9 cellular contexts compared by ENCODE assay signal in genomic region chr2:112648081-112648480, GRCh38. TPM values are rescaled to one million over a fixed set of nuclear protein-coding genes. Genes with fewer than 3 reads are reported as not detected.
A peak's percentile ranks its signal among the peaks of the same experiment; 100 is the strongest.
DNase-seq lines count a peak whose midpoint lies in the region; ATAC-seq and TF ChIP-seq lines count a peak whose summit lies in the region.
"Had no signal": no experiment of that assay in that cellular context is flagged by ENCODE, and none has a peak within 500 bp of the region (broad histone marks: within the 10 kb centered on the region; RNA-seq: fewer than 3 reads in every experiment).

No MANE protein-coding gene starts in this region.

- no peaks in the 10 kb centered on the region for H3K27me3 Mint-ChIP-seq in activated T-cell treated with anti-CD3 and anti-CD28 coated beads, Interleukin-2, amount 50 U/mL, for 72 hours (ENCODE audit: low read depth)
- H3K27me3 Mint-ChIP-seq in T-helper 17 cell = no peaks in the 10 kb centered on the region

- no peak overlapping the region for H3K9ac ChIP-seq in fibroblast of lung (ENCODE audit: insufficient read depth, low read length)
- no peak overlapping the region for H3K9ac ChIP-seq in skeletal muscle tissue (ENCODE audit: low read depth in 1 of 3, low read length in 3 of 3)

- peaks cover 72% of the 10 kb centered on the region for H3K79me2 ChIP-seq in fibroblast of lung (ENCODE audit: control insufficient read depth, insufficient read depth, low read length)

- peak overlapping the region; percentile 53 for H3K4me2 ChIP-seq in fibroblast of lung (ENCODE audit: extremely low read depth, insufficient read depth, low read length)

- H3K4me1 ChIP-seq in fibroblast of lung (ENCODE audit: control insufficient read depth, extremely low read depth, insufficient read depth, low read length) = peaks cover 18% of the 10 kb centered on the region
- peaks cover 9 to 31% (median 26%) of the 10 kb centered on the region in 3 donors for H3K4me1 ChIP-seq in skeletal muscle tissue (ENCODE audit: control insufficient read depth in 3 of 3, insufficient read depth in 3 of 3, low read length in 3 of 3)

- H3K9me3 Mint-ChIP-seq in activated T-cell treated with anti-CD3 and anti-CD28 coated beads, Interleukin-2, amount 50 U/mL, for 72 hours = no peaks in the 10 kb centered on the region

- H3K27ac ChIP-seq in fibroblast of lung (ENCODE audit: insufficient read depth, low read length) (no peak overlapping the region), skeletal muscle tissue (ENCODE audit: low read depth, low read length) (peak overlapping the region; percentile 4)
- H3K27ac ChIP-seq: neutrophil had no signal

- ATAC-seq in activated T-cell treated with anti-CD3 and anti-CD28 coated beads, Interleukin-2, amount 50 U/mL, for 72 hours (replicated peaks in 1 of 2) = no peak
- ATAC-seq in T-helper 17 cell = no peak

- H3K36me3 ChIP-seq in fibroblast of lung (ENCODE audit: control insufficient read depth, insufficient read depth, low read length) (peaks cover 2% of the 10 kb centered on the region), skeletal muscle tissue (ENCODE audit: control insufficient read depth in 3 of 3, insufficient read depth in 3 of 3, low read length in 3 of 3) (peaks cover 28 to 35% (median 28%) of the 10 kb centered on the region in 3 donors)

- no peak for DNase-seq in activated T-cell treated with anti-CD3 and anti-CD28 coated beads, Interleukin-2, amount 50 U/mL, for 72 hours
- DNase-seq in activated T-cell treated with anti-CD3 and anti-CD28 coated beads, Interleukin-2, amount 50 U/mL, for 48 hours = no peak
- DNase-seq in T-helper 17 cell = no peak
- no peak for DNase-seq in fibroblast of lung (ENCODE audit: low read depth in 2 of 2)
- no peak for DNase-seq in COR-L47 (lab: John Stamatoyannopoulos, UW)
- DNase-seq in NCI-H1694 (lab: John Stamatoyannopoulos, UW) = no peak
- no peak for DNase-seq in dedifferentiated amniotic fluid mesenchymal stem cell (ENCODE audit: extremely low spot score)

- TF ChIP-seq CTCF in fibroblast of lung (conservative IDR thresholded peaks at IDR 0.05 in 1 of 2, IDR thresholded peaks at IDR 0.05 in 1 of 2; ENCODE audit: low read depth in 1 of 2, low read length in 2 of 2) = no peak

- H3K27ac Mint-ChIP-seq in activated T-cell treated with anti-CD3 and anti-CD28 coated beads, Interleukin-2, amount 50 U/mL, for 72 hours = peak overlapping the region; percentile 96
- peak overlapping the region; percentile 88 for H3K27ac Mint-ChIP-seq in T-helper 17 cell

- no peaks in the 10 kb centered on the region for H4K20me1 ChIP-seq in fibroblast of lung (ENCODE audit: control insufficient read depth, extremely low read depth, insufficient read depth, low read length)

- H2AFZ ChIP-seq in fibroblast of lung (ENCODE audit: low read length) = no peak overlapping the region

- peak overlapping the region; percentile 94 to 99 for H3K4me3 Mint-ChIP-seq in activated T-cell treated with anti-CD3 and anti-CD28 coated beads, Interleukin-2, amount 50 U/mL, for 72 hours
- peak overlapping the region; percentile 93 for H3K4me3 Mint-ChIP-seq in T-helper 17 cell

- H3K4me3 ChIP-seq in fibroblast of lung (replicated peaks in 1 of 4; ENCODE audit: control extremely low read depth in 1 of 4, insufficient read depth in 1 of 4, low read depth in 3 of 4, low read length in 4 of 4) (peak overlapping the region; percentile 54 to 93 (median 86)), skeletal muscle tissue (ENCODE audit: low read length in 3 of 3) (no peak overlapping the region)

- H3K4me1 Mint-ChIP-seq in activated T-cell treated with anti-CD3 and anti-CD28 coated beads, Interleukin-2, amount 50 U/mL, for 72 hours (ENCODE audit: low read depth) = peaks cover 73% of the 10 kb centered on the region
- peaks cover 57% of the 10 kb centered on the region for H3K4me1 Mint-ChIP-seq in T-helper 17 cell

- H3K27me3 ChIP-seq in fibroblast of lung (ENCODE audit: control insufficient read depth, insufficient read depth, low read length) = no peaks in the 10 kb centered on the region
- no peaks in the 10 kb centered on the region for H3K27me3 ChIP-seq in skeletal muscle tissue (ENCODE audit: control insufficient read depth in 3 of 3, insufficient read depth in 3 of 3, low read length in 3 of 3)

- peaks cover 19 to 42% of the 10 kb centered on the region in 2 donors for H3K36me3 Mint-ChIP-seq in activated T-cell treated with anti-CD3 and anti-CD28 coated beads, Interleukin-2, amount 50 U/mL, for 72 hours (ENCODE audit: insufficient read depth in 2 of 2)
- peaks cover 10% of the 10 kb centered on the region for H3K36me3 Mint-ChIP-seq in T-helper 17 cell (ENCODE audit: low read depth)

- H3K9me3 ChIP-seq in T-helper 17 cell (ENCODE audit: control insufficient read depth, low read length, poor library complexity, severe bottlenecking) (no peaks in the 10 kb centered on the region), fibroblast of lung (ENCODE audit: control insufficient read depth, insufficient read depth, low read depth, low read length) (no peaks in the 10 kb centered on the region), skeletal muscle tissue (ENCODE audit: control insufficient read depth in 3 of 3, low read length in 3 of 3) (no peaks in the 10 kb centered on the region)
- H3K9me3 ChIP-seq: neutrophil had no signal

RNA-seq across cellular contexts. Expression of gene SLC20A1, which starts 2.3 kb away (rescaled TPM):
- 10 to 100 TPM; 54.3 to 66.1 TPM for total RNA-seq in activated T-cell treated with anti-CD3 and anti-CD28 coated beads, Interleukin-2, amount 50 U/mL, for 72 hours
- total RNA-seq in T-helper 17 cell = 100 to 1,000 TPM; 113 to 130 TPM
- 36.7 and 61.3 TPM in 2 replicates for total RNA-seq in fibroblast of lung
- 77.3 and 154 TPM in 2 replicates for polyA plus RNA-seq in fibroblast of lung
- polyA plus RNA-seq in fibroblast of lung (2012) = 47.5 and 107 TPM in 2 replicates
- 33.9 and 98.6 TPM in 2 replicates for polyA minus RNA-seq in fibroblast of lung (ENCODE audit: low replicate concordance)
- total RNA-seq in skeletal muscle tissue = 15.7 TPM

Comparison
In these comparisons a context has a peak if more than half of its experiments do, and no peak if none do; other contexts are left out.
1. H3K4me3 ChIP-seq: peak in fibroblast of lung (4 of 4); none in skeletal muscle tissue (0 of 3).